1 cellular context compared by ENCODE assay signal in the genomic region with DNA sequence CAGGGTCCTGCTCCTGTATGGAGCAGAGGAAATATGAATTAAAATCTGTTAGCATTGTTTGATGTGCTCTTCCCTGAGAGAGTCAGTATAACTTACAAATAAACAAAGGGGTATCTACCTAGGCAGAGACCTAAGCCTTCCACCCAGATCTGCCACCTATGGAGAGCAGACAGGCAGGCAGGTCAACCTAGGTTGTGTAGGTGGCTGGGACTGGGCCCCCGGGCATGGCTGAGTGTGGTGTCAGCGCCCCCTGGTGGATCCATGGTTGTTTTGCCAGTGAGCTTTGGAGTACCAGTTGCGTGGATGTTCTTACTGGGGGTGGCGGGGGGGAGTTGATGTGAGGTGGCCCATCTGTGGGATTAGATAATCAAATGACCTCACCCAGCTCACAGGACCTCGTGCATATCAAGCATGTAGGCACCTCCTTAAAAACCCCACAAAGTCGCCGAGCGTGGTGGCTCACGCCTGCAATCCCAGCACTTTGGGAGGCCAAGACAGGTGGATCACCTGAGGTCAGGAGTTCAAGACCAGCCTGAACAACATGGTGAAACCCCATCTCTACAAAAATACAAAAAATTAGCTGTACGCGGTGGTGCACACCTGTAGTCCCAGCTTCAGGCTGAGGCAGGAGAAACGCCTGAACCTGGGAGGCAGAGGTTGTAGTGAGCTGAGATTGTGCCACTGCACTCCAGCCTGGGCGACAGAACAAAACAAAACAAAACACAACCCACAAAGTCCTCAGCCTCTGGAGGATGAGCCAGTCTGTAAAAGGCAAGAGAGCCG.
TF ChIP-seq lines count a peak whose summit lies in the region.

No MANE protein-coding gene starts in this region.

TF ChIP-seq in endothelial cell of umbilical vein, 7 proteins besides CTCF, POLR2A, EP300 and RAD21 (continued from another document):
- TF ChIP-seq FOS (IDR thresholded peaks at IDR 0.05; ENCODE audit: borderline replicate concordance, insufficient read depth, low read length): no peak
TF ChIP-seq in endothelial cell of umbilical vein: peak in this region for 0.
